Comparison of ENCODE assay signal across 8 cellular contexts in genomic region chr4:184538023-184538599, GRCh38.
DNase-seq lines count a peak whose midpoint lies in the region; TF ChIP-seq lines count a peak whose summit lies in the region.

No MANE protein-coding gene starts in this region.

- H3K9me2 ChIP-seq in Loucy (replicated peaks; ENCODE audit: low read depth, low read length), result no peaks in the 10 kb centered on the region

- H3K36me3 ChIP-seq in Loucy (ENCODE audit: insufficient read depth, low read length) (no peaks in the 10 kb centered on the region), SJCRH30 (no peaks in the 10 kb centered on the region), testis (ENCODE audit: low read depth, missing control alignments) (no peaks in the 10 kb centered on the region)

- intact Hi-C loops in testis (cut with DNase I; ENCODE audit: low total_unique reads), result loop anchor here (5.0 kb wide), 1 partner anchor 266 kb away; no protein-coding TSS in a partner anchor

- no peaks in the 10 kb centered on the region for H3K27me3 ChIP-seq in Loucy (ENCODE audit: insufficient read depth, low read length, poor library complexity, severe bottlenecking)
- no peaks in the 10 kb centered on the region for H3K27me3 ChIP-seq in SJCRH30
- no peaks in the 10 kb centered on the region for H3K27me3 ChIP-seq in testis

- CTCF ChIA-PET in activated naive CD4-positive, alpha-beta T cell treated with anti-CD3 and anti-CD28 coated beads, Interleukin-2, amount 10 ng/mL, durations not matched to agents 7 days and 5 days (lab: Charles Lee), result interaction anchor here (0.7 to 4.5 kb wide), 3 partner anchors 256 to 273 kb away, joined by 3 to 49 read pairs (median 24); no protein-coding TSS in a partner anchor

- no peaks in the 10 kb centered on the region for H3K9me3 ChIP-seq in Loucy (ENCODE audit: insufficient read depth, low read depth, low read length)
- H3K9me3 ChIP-seq in SJCRH30 (replicated peaks), result no peaks in the 10 kb centered on the region
- no peaks in the 10 kb centered on the region for H3K9me3 ChIP-seq in testis

- H2AFZ ChIP-seq in Loucy (ENCODE audit: low read length), result peak overlapping the region; percentile 99

- H3K9me3 Mint-ChIP-seq in activated naive CD4-positive, alpha-beta T cell treated with anti-CD3 and anti-CD28 coated beads, Interleukin-2, amount 10 ng/mL, durations not matched to agents 7 days and 5 days, result no peaks in the 10 kb centered on the region

- TF ChIP-seq POLR2A in testis (IDR thresholded peaks at IDR 0.05), result no peak

- H3K27me3 Mint-ChIP-seq in activated naive CD4-positive, alpha-beta T cell treated with anti-CD3 and anti-CD28 coated beads, Interleukin-2, amount 10 ng/mL, durations not matched to agents 7 days and 5 days, result no peaks in the 10 kb centered on the region

- H3F3A ChIP-seq in Loucy (ENCODE audit: low read depth), result peaks cover 17% of the 10 kb centered on the region

- peak overlapping the region; percentile 87 for H3K4me3 Mint-ChIP-seq in activated naive CD4-positive, alpha-beta T cell treated with anti-CD3 and anti-CD28 coated beads, Interleukin-2, amount 10 ng/mL, durations not matched to agents 7 days and 5 days

- peak; percentile 76 for TF ChIP-seq CTCF in Loucy (conservative IDR thresholded peaks at IDR 0.05; ENCODE audit: low read length)
- TF ChIP-seq CTCF in testis (IDR thresholded peaks at IDR 0.05), result peak; percentile 36 to 87 (median 85)

- H3K36me3 Mint-ChIP-seq in activated naive CD4-positive, alpha-beta T cell treated with anti-CD3 and anti-CD28 coated beads, Interleukin-2, amount 10 ng/mL, durations not matched to agents 7 days and 5 days, result peaks cover 4% of the 10 kb centered on the region

- WGBS in testis, 2 donors, result 1 to 4% methylated on average over 18 of the region's 18 CpGs

- DNase-seq in EL (peak; percentile 89), H4 (ENCODE audit: low spot score) (peak; percentile 87), SJCRH30 (peak; percentile 77 to 89), germinal center (ENCODE audit: low spot score) (peak; percentile 57), nucleus accumbens (lab: John Stamatoyannopoulos, UW) (peak in 55 of 56 donors; percentile 30 to 92 (median 75)), testis (peak; percentile 94)
- peak; percentile 73 for DNase-seq in activated naive CD4-positive, alpha-beta T cell treated with anti-CD3 and anti-CD28 coated beads, Interleukin-2, amount 10 ng/mL, durations not matched to agents 7 days and 5 days

- H4K20me1 ChIP-seq in Loucy (ENCODE audit: insufficient read depth, low read length, poor library complexity, severe bottlenecking), result no peaks in the 10 kb centered on the region

- H3K4me1 ChIP-seq in Loucy (ENCODE audit: insufficient read depth, low read length, poor library complexity, severe bottlenecking) (peaks cover 27% of the 10 kb centered on the region), SJCRH30 (no peaks in the 10 kb centered on the region), testis (peaks cover 27% of the 10 kb centered on the region)

- H3K4me3 ChIP-seq in Loucy (ENCODE audit: low read length, poor library complexity, severe bottlenecking) (peak overlapping the region; percentile 89), SJCRH30 (peak overlapping the region; percentile 64), testis (peak overlapping the region; percentile 77 to 80)

- H3K79me2 ChIP-seq in Loucy (ENCODE audit: insufficient read depth, low read length), result peaks cover 9% of the 10 kb centered on the region

- peak overlapping the region; percentile 89 for H3K27ac Mint-ChIP-seq in activated naive CD4-positive, alpha-beta T cell treated with anti-CD3 and anti-CD28 coated beads, Interleukin-2, amount 10 ng/mL, durations not matched to agents 7 days and 5 days

- H3K4me2 ChIP-seq in Loucy (ENCODE audit: low read depth, low read length, poor library complexity, severe bottlenecking), result peak overlapping the region; percentile 93

- peak overlapping the region; percentile 92 for H3K9ac ChIP-seq in Loucy (ENCODE audit: low read depth, low read length, poor library complexity, severe bottlenecking)

- H3K27ac ChIP-seq in SJCRH30 (peak overlapping the region; percentile 11; the same call in 1 of the 2 replicates), testis (peak overlapping the region; percentile 93 to 98)

- H3K4me1 Mint-ChIP-seq in activated naive CD4-positive, alpha-beta T cell treated with anti-CD3 and anti-CD28 coated beads, Interleukin-2, amount 10 ng/mL, durations not matched to agents 7 days and 5 days, result peaks cover 47% of the 10 kb centered on the region

Comparison
In these comparisons a context has a peak if more than half of its experiments do, and no peak if none do; other contexts are left out.
1. Peak in every context shown above with its lines: DNase-seq, H3K4me3 ChIP-seq and H3K27ac ChIP-seq.